11 cellular contexts compared by ENCODE assay signal in the genomic region with DNA sequence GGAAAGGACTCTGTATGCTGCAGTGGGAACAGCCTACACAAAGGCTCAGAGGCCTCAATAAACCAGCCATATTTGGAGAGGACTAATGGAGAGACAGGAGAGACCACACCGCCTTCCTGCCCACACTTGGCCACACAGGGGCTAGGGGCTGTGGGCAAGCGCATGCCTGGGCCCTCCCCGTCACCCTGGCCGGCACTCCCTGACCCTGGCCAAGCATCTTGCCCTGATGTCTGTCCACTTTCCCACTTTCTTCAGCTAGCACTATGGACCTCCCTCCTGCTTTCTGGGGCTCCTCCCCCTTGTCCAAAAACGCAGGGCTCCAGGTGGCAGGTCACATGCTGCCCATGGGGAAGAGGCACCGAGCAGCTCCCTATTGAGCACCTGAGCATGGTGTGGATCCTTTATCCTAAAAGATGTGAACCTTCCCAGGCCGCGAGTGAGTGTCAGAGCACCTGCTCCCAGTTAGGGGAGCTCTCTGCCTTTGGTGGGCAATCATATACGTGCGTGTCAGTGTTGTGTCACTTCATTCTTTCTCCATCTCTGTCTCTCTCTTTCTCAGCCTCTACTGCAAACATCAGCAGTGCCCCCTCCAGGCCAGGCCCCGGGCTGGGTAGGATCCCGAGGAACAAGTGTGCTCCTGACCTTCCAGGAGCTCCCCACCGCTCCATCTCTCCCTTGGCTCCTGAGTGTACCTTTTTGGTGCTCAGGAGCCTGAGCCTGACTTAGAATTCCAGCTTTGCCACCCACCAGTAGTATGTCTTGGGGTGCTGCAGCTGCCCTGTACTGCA.
DNase-seq lines count a peak whose midpoint lies in the region; ATAC-seq, FAIRE-seq and TF ChIP-seq lines count a peak whose summit lies in the region.
"Had no signal": no experiment of that assay in that cellular context is flagged by ENCODE, and none has a peak within 500 bp of the region (broad histone marks: within the 10 kb centered on the region; RNA-seq: fewer than 3 reads in every experiment).

No MANE protein-coding gene starts in this region.

- H3K9me3 ChIP-seq in Karpas-422 (ENCODE audit: low read length) (no peaks in the 10 kb centered on the region), gastrocnemius medialis (no peaks in the 10 kb centered on the region)

- peak overlapping the region; percentile 58 to 67 for H3K27ac Mint-ChIP-seq in effector memory CD8-positive, alpha-beta T cell
- no peak overlapping the region for H3K27ac Mint-ChIP-seq in activated naive CD4-positive, alpha-beta T cell treated with anti-CD3 and anti-CD28 coated beads, Interleukin-2, amount 50 U/mL, for 72 hours
- H3K27ac Mint-ChIP-seq: activated B cell treated with CpG ODN at 0.5 μM for 24 hours; stimulated activated naive CD8-positive, alpha-beta T cell treated with anti-CD3 and anti-CD28 coated beads, Interleukin-15, Interleukin-2, amounts not matched to agents 100 ng/mL and 50 ng/mL, for 24 hours had no signal

- no peak overlapping the region for H3K27ac ChIP-seq in Karpas-422 (ENCODE audit: low read length)
- peak overlapping the region; percentile 28 to 45 (median 32) for H3K27ac ChIP-seq in gastrocnemius medialis

- in situ Hi-C loops in gastrocnemius medialis (cut with MboI; ENCODE audit: low sequenced_read_pairs in 4 of 4): no loop called here

- DNase-seq in D721Med (ENCODE audit: insufficient read length, low spot score) (no peak), Karpas-422 (peak; percentile 51), gastrocnemius medialis (no peak), NCI-H2081 treated with DMSO at 0.1 percent for 48 hours (lab: John Stamatoyannopoulos, UW) (no peak), erythroblast (lab: John Stamatoyannopoulos, UW) (no peak)
- DNase-seq in effector memory CD8-positive, alpha-beta T cell: no peak
- no peak for DNase-seq in activated naive CD4-positive, alpha-beta T cell treated with anti-CD3 and anti-CD28 coated beads, Interleukin-2, amount 50 U/mL, for 72 hours (ENCODE audit: low spot score in 2 of 2)
- DNase-seq: activated B cell treated with CpG ODN at 0.5 μM for 24 hours; activated effector memory CD4-positive, alpha-beta T cell treated with anti-CD3 and anti-CD28 coated beads, Interleukin-2, amount 50 U/mL, for 16 hours; effector memory CD4-positive, alpha-beta T cell had no signal

- no peak for TF ChIP-seq POLR2A in gastrocnemius medialis (IDR thresholded peaks at IDR 0.05)
- no peak for TF ChIP-seq POLR2A in erythroblast (IDR thresholded peaks at IDR 0.05; ENCODE audit: low read length)

- no peaks in the 10 kb centered on the region for H3K9me2 ChIP-seq in Karpas-422 (replicated peaks; ENCODE audit: insufficient read depth, low read length)

- no peak overlapping the region for H3K9ac ChIP-seq in Karpas-422 (ENCODE audit: low read length)

- peaks cover 26 to 39% of the 10 kb centered on the region in 2 donors for H3K4me1 Mint-ChIP-seq in effector memory CD8-positive, alpha-beta T cell (ENCODE audit: low read depth in 2 of 2)

- peaks cover 15% of the 10 kb centered on the region; the same call in 1 of the 2 replicates for H4K20me1 ChIP-seq in Karpas-422 (ENCODE audit: insufficient read depth, low read depth, low read length)

- intact Hi-C loops in gastrocnemius medialis (cut with DNase I; ENCODE audit: low total_unique reads): no loop called here

- no peak overlapping the region for H2AFZ ChIP-seq in Karpas-422 (ENCODE audit: low read length)

- H3K36me3 Mint-ChIP-seq in effector memory CD8-positive, alpha-beta T cell (ENCODE audit: insufficient read depth): peaks cover 5% of the 10 kb centered on the region
- no peaks in the 10 kb centered on the region for H3K36me3 Mint-ChIP-seq in activated naive CD4-positive, alpha-beta T cell treated with anti-CD3 and anti-CD28 coated beads, Interleukin-2, amount 50 U/mL, for 72 hours

- no peaks in the 10 kb centered on the region for H3K27me3 Mint-ChIP-seq in effector memory CD8-positive, alpha-beta T cell
- H3K27me3 Mint-ChIP-seq: stimulated activated naive CD8-positive, alpha-beta T cell treated with anti-CD3 and anti-CD28 coated beads, Interleukin-15, Interleukin-2, amounts not matched to agents 100 ng/mL and 50 ng/mL, for 24 hours had no signal

- TF ChIP-seq CTCF in D721Med (IDR thresholded peaks at IDR 0.05; ENCODE audit: insufficient read depth, missing control alignments) (peak; percentile 32), gastrocnemius medialis (IDR thresholded peaks at IDR 0.05 in 4 of 5, conservative IDR thresholded peaks at IDR 0.05 in 1 of 5) (no peak)

- no peaks in the 10 kb centered on the region for H3K9me3 Mint-ChIP-seq in effector memory CD8-positive, alpha-beta T cell
- no peaks in the 10 kb centered on the region for H3K9me3 Mint-ChIP-seq in activated naive CD4-positive, alpha-beta T cell treated with anti-CD3 and anti-CD28 coated beads, Interleukin-2, amount 50 U/mL, for 72 hours
- H3K9me3 Mint-ChIP-seq: activated B cell treated with CpG ODN at 0.5 μM for 24 hours; stimulated activated naive CD8-positive, alpha-beta T cell treated with anti-CD3 and anti-CD28 coated beads, Interleukin-15, Interleukin-2, amounts not matched to agents 100 ng/mL and 50 ng/mL, for 24 hours had no signal

- H3K4me2 ChIP-seq in Karpas-422 (ENCODE audit: low read depth, low read length, poor library complexity, severe bottlenecking): no peak overlapping the region

- FAIRE-seq in D721Med (lab: Jason Lieb, UNC): no peak

- H3K27me3 ChIP-seq in Karpas-422 (ENCODE audit: low read length) (no peaks in the 10 kb centered on the region), gastrocnemius medialis (no peaks in the 10 kb centered on the region)

- H3K4me1 ChIP-seq in Karpas-422 (ENCODE audit: low read length) (peaks cover 19% of the 10 kb centered on the region), gastrocnemius medialis (peaks cover 62 to 87% of the 10 kb centered on the region in 2 donors)

- no peak overlapping the region for H3K4me3 Mint-ChIP-seq in effector memory CD8-positive, alpha-beta T cell
- H3K4me3 Mint-ChIP-seq: activated B cell treated with CpG ODN at 0.5 μM for 24 hours; stimulated activated naive CD8-positive, alpha-beta T cell treated with anti-CD3 and anti-CD28 coated beads, Interleukin-15, Interleukin-2, amounts not matched to agents 100 ng/mL and 50 ng/mL, for 24 hours had no signal

- ATAC-seq in effector memory CD8-positive, alpha-beta T cell (replicated peaks): no peak
- ATAC-seq in gastrocnemius medialis: no peak
- no peak for ATAC-seq in activated naive CD4-positive, alpha-beta T cell treated with anti-CD3 and anti-CD28 coated beads, Interleukin-2, amount 50 U/mL, for 72 hours

- H3K36me3 ChIP-seq in Karpas-422 (ENCODE audit: insufficient read depth, low read length) (no peaks in the 10 kb centered on the region), gastrocnemius medialis (no peaks in the 10 kb centered on the region)

- no peak overlapping the region for H3K4me3 ChIP-seq in Karpas-422 (ENCODE audit: low read length)
- no peak overlapping the region for H3K4me3 ChIP-seq in gastrocnemius medialis

- no peaks in the 10 kb centered on the region for H3K79me2 ChIP-seq in Karpas-422 (ENCODE audit: low read length)

Comparison
In these comparisons a context has a peak if more than half of its experiments do, and no peak if none do; other contexts are left out.
1. H3K27ac Mint-ChIP-seq: peak in effector memory CD8-positive, alpha-beta T cell (2 of 2); none in activated naive CD4-positive, alpha-beta T cell treated with anti-CD3 and anti-CD28 coated beads, Interleukin-2, amount 50 U/mL, for 72 hours (0 of 2).